Comparison of ENCODE assay signal across 25 cellular contexts in genomic region chr6:2173203-2173961, GRCh38.
"Had no signal": no experiment of that assay in that cellular context is flagged by ENCODE, and none has a peak within 500 bp of the region (broad histone marks: within the 10 kb centered on the region; RNA-seq: fewer than 3 reads in every experiment).

No MANE protein-coding gene starts in this region.

- FAIRE-seq: endothelial cell of umbilical vein, keratinocyte had no signal

- DNase-seq: dermis blood vessel endothelial cell; effector memory CD4-positive, alpha-beta T cell; esophagus squamous epithelium; foreskin melanocyte; hypothalamus; naive B cell; stimulated activated CD4-positive, alpha-beta T cell treated with anti-CD3 and anti-CD28 coated beads, Interleukin-12 subunit alpha, Interleukin-12 subunit beta, amount 100 ng/mL, for 4 hours; stimulated activated CD4-positive, alpha-beta T cell treated with anti-CD3 and anti-CD28 coated beads, Interleukin-2, amount 100 ng/mL, for 24 hours; stimulated activated CD4-positive, alpha-beta T cell treated with anti-CD3 and anti-CD28 coated beads, Interleukin-4, amount 100 ng/mL, for 24 hours; stimulated activated naive CD4-positive, alpha-beta T cell treated with Interleukin-2 at 50 U/mL for 16 hours; stomach; thyroid gland; trophoblast cell had no signal

- H3K4me3 ChIP-seq: coronary artery, esophagus squamous epithelium, lung, prostate gland, right atrium auricular region, smooth muscle cell, stomach, thyroid gland, vagina had no signal

- H3K27me3 ChIP-seq: esophagus squamous epithelium, right atrium auricular region, stomach, thyroid gland, vagina had no signal

- H3K4me1 ChIP-seq: esophagus squamous epithelium, prostate gland, right atrium auricular region, stomach, thyroid gland, vagina had no signal

- H3K9me3 ChIP-seq: esophagus squamous epithelium, prostate gland, thyroid gland, vagina had no signal

- H3K27ac ChIP-seq: coronary artery, esophagus squamous epithelium, prostate gland, right atrium auricular region, stomach, thyroid gland, vagina had no signal

- H3K4me2 ChIP-seq: smooth muscle cell had no signal

- H3K36me3 ChIP-seq: esophagus squamous epithelium, prostate gland, right atrium auricular region, stomach, thyroid gland, vagina had no signal

- ATAC-seq: left lobe of liver; natural killer cell treated with Interleukin-12 subunit alpha and Interleukin-12 subunit beta and Interleukin-15 and Interleukin-18, amount 100 ng/mL, for 72 hours; sciatic nerve; stimulated activated effector memory CD8-positive, alpha-beta T cell treated with anti-CD3 and anti-CD28 coated beads, Interleukin-12 subunit alpha, Interleukin-12 subunit beta, amount 100 ng/mL, for 72 hours had no signal
